22 cellular contexts compared by ENCODE assay signal in the genomic region with DNA sequence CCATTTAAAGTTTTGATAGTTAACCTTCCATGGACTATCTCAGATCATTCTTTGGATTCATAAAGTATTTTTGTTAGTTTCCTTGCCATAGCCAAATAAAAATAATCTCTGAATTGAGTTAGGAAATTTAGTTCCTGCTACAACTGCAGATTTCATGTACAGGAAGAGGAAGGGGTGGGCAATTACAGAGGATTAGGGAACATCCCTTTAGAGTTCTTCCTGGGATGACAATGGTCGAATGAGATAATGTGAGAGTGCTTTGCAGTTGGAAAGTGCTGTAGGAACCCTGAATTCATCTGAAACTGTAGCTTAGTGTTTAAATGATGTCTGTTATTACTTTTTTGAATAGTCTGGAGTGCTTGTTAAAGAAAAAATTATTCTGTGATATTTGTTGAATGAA.
DNase-seq lines count a peak whose midpoint lies in the region; ATAC-seq, FAIRE-seq and TF ChIP-seq lines count a peak whose summit lies in the region.
"Had no signal": no experiment of that assay in that cellular context is flagged by ENCODE, and none has a peak within 500 bp of the region (broad histone marks: within the 10 kb centered on the region; RNA-seq: fewer than 3 reads in every experiment).

No MANE protein-coding gene starts in this region.

- H3K27ac Mint-ChIP-seq in endodermal cell = no peak overlapping the region
- peak overlapping the region; percentile 26 to 96 (median 64) for H3K27ac Mint-ChIP-seq in nephron
- H3K27ac Mint-ChIP-seq in naive thymus-derived CD4-positive, alpha-beta T cell = no peak overlapping the region
- H3K27ac Mint-ChIP-seq: activated B cell treated with CpG ODN at 0.5 μM for 24 hours; activated CD8-positive, alpha-beta T cell treated with anti-CD3 and anti-CD28 coated beads, Interleukin-2, amount 10 ng/mL, durations not matched to agents 7 days and 5 days; activated naive CD4-positive, alpha-beta T cell treated with anti-CD3 and anti-CD28 coated beads, Interleukin-2, amount 50 U/mL, for 72 hours; naive B cell had no signal

- H3K27me3 ChIP-seq in HUES6 (ENCODE audit: control insufficient read depth, insufficient read depth, low read length) (no peaks in the 10 kb centered on the region), endodermal cell (ENCODE audit: control insufficient read depth, insufficient read depth, low read length, poor library complexity, severe bottlenecking) (no peaks in the 10 kb centered on the region)
- no peaks in the 10 kb centered on the region for H3K27me3 ChIP-seq in naive thymus-derived CD4-positive, alpha-beta T cell (ENCODE audit: control insufficient read depth in 2 of 2, insufficient read depth in 2 of 2, low read length in 2 of 2)
- H3K27me3 ChIP-seq: gastrocnemius medialis had no signal

- TF ChIP-seq EP300 in A549 (IDR thresholded peaks at IDR 0.05) = no peak

- H3K4me1 Mint-ChIP-seq in endodermal cell = peaks cover 53% of the 10 kb centered on the region
- H3K4me1 Mint-ChIP-seq in nephron = peaks cover 69% of the 10 kb centered on the region
- peaks cover 6 to 35% (median 21%) of the 10 kb centered on the region in 7 donors for H3K4me1 Mint-ChIP-seq in naive thymus-derived CD4-positive, alpha-beta T cell
- H3K4me1 Mint-ChIP-seq: activated B cell treated with CpG ODN at 0.5 μM for 24 hours, naive B cell had no signal

- H3K9me3 Mint-ChIP-seq in endodermal cell = no peaks in the 10 kb centered on the region
- H3K9me3 Mint-ChIP-seq in nephron = no peaks in the 10 kb centered on the region
- peaks cover 0 to 7% (median 0%) of the 10 kb centered on the region in 11 donors for H3K9me3 Mint-ChIP-seq in naive thymus-derived CD4-positive, alpha-beta T cell
- H3K9me3 Mint-ChIP-seq: activated B cell treated with CpG ODN at 0.5 μM for 24 hours; activated T-cell treated with anti-CD3 and anti-CD28 coated beads, Interleukin-2, amount 50 U/mL, for 4 hours had no signal

- no peak overlapping the region for H3K9ac ChIP-seq in HUES6 (ENCODE audit: low read length)
- H3K9ac ChIP-seq in endodermal cell (ENCODE audit: extremely low read depth, low read length, poor library complexity, severe bottlenecking) = no peak overlapping the region
- H3K9ac ChIP-seq: KMS-11 had no signal

- H3K9me3 ChIP-seq in A549 = no peaks in the 10 kb centered on the region
- no peaks in the 10 kb centered on the region for H3K9me3 ChIP-seq in HUES6 (ENCODE audit: control insufficient read depth, insufficient read depth, low read depth, low read length)
- no peaks in the 10 kb centered on the region for H3K9me3 ChIP-seq in endodermal cell (ENCODE audit: control insufficient read depth, low read length)
- no peaks in the 10 kb centered on the region for H3K9me3 ChIP-seq in naive thymus-derived CD4-positive, alpha-beta T cell (ENCODE audit: control insufficient read depth in 2 of 3, low read length in 3 of 3)
- H3K9me3 ChIP-seq: gastrocnemius medialis, prostate gland had no signal

- H3K36me3 Mint-ChIP-seq in endodermal cell (ENCODE audit: low read depth) (peaks cover 16% of the 10 kb centered on the region), nephron (ENCODE audit: low read depth) (peaks cover 15% of the 10 kb centered on the region)
- H3K36me3 Mint-ChIP-seq in naive thymus-derived CD4-positive, alpha-beta T cell = peaks cover 0 to 16% (median 11%) of the 10 kb centered on the region in 5 donors
- H3K36me3 Mint-ChIP-seq: activated naive CD4-positive, alpha-beta T cell treated with anti-CD3 and anti-CD28 coated beads, Interleukin-2, amount 50 U/mL, for 72 hours; naive B cell had no signal

- TF ChIP-seq RAD21 in A549 (conservative IDR thresholded peaks at IDR 0.05 in 1 of 2, IDR thresholded peaks at IDR 0.05 in 1 of 2) = no peak

- H3K4me3 Mint-ChIP-seq in endodermal cell (no peak overlapping the region), nephron (no peak overlapping the region)
- no peak overlapping the region for H3K4me3 Mint-ChIP-seq in naive thymus-derived CD4-positive, alpha-beta T cell
- H3K4me3 Mint-ChIP-seq: activated B cell treated with CpG ODN at 0.5 μM for 24 hours; activated CD8-positive, alpha-beta T cell treated with anti-CD3 and anti-CD28 coated beads, Interleukin-2, amount 10 ng/mL, durations not matched to agents 7 days and 5 days; activated T-cell treated with anti-CD3 and anti-CD28 coated beads, Interleukin-2, amount 50 U/mL, for 4 hours; naive B cell had no signal

- POLR2A ChIA-PET in A549 (lab: Yijun Ruan, JAX) = no interaction called here
- POLR2A ChIA-PET in naive thymus-derived CD4-positive, alpha-beta T cell (lab: Charles Lee) = no interaction called here

- H3K36me3 ChIP-seq in HUES6 (ENCODE audit: control insufficient read depth, insufficient read depth, low read length) = no peaks in the 10 kb centered on the region
- peaks cover 40% of the 10 kb centered on the region for H3K36me3 ChIP-seq in endodermal cell (ENCODE audit: control insufficient read depth, insufficient read depth, low read length)
- H3K36me3 ChIP-seq in naive thymus-derived CD4-positive, alpha-beta T cell (ENCODE audit: control insufficient read depth in 2 of 3, insufficient read depth in 3 of 3, low read length in 3 of 3) = no peaks in the 10 kb centered on the region
- H3K36me3 ChIP-seq: gastrocnemius medialis, prostate gland had no signal

- ATAC-seq in A549 (no peak), GM18870 (IDR thresholded peaks at IDR 0.05; ENCODE audit: unreplicated experiment) (no peak)
- no peak for ATAC-seq in naive thymus-derived CD4-positive, alpha-beta T cell
- ATAC-seq: activated CD8-positive, alpha-beta T cell treated with anti-CD3 and anti-CD28 coated beads, Interleukin-2, amount 10 ng/mL, durations not matched to agents 7 days and 5 days; activated naive CD4-positive, alpha-beta T cell treated with anti-CD3 and anti-CD28 coated beads, Interleukin-2, amount 50 U/mL, for 72 hours; activated T-cell treated with anti-CD3 and anti-CD28 coated beads, Interleukin-2, amount 50 U/mL, for 4 hours; gastrocnemius medialis had no signal

- intact Hi-C loops in naive thymus-derived CD4-positive, alpha-beta T cell (cut with micrococcal nuclease) = no loop called here

- WGBS in A549 (ENCODE audit: missing lambda C conversion rate) = 58% methylated on average over 1 of the region's 1 CpG
- 61 to 100% methylated on average over 1 of the region's 1 CpG for WGBS in endodermal cell (ENCODE audit: insufficient coverage in 1 of 2, insufficient read length in 1 of 2), 2 experiments

- H3K27ac ChIP-seq in A549 (peak overlapping the region; percentile 24 to 78; a peak in 4 of 6 replicates), HUES6 (ENCODE audit: low read depth, low read length) (peak overlapping the region; percentile 87; the same call in 1 of the 2 replicates), endodermal cell (ENCODE audit: low read depth, low read length) (no peak overlapping the region)
- H3K27ac ChIP-seq in naive thymus-derived CD4-positive, alpha-beta T cell (ENCODE audit: low read depth, low read length) = no peak overlapping the region
- H3K27ac ChIP-seq: gastrocnemius medialis, KMS-11, prostate gland had no signal

- CTCF ChIA-PET in A549 (lab: Yijun Ruan, JAX) = interaction anchor here (2.2 kb wide), 1 partner anchor 11 kb away, joined by 5 read pairs; no protein-coding TSS in a partner anchor
- CTCF ChIA-PET in naive thymus-derived CD4-positive, alpha-beta T cell (lab: Charles Lee) = no interaction called here

- peak overlapping the region; percentile 4; the same call in 1 of the 3 replicates for H3K4me2 ChIP-seq in A549
- H3K4me2 ChIP-seq: KMS-11 had no signal

- H3K4me1 ChIP-seq in A549 = peaks cover 92% of the 10 kb centered on the region
- peaks cover 39% of the 10 kb centered on the region for H3K4me1 ChIP-seq in HUES6 (ENCODE audit: control insufficient read depth, insufficient read depth, low read length)
- H3K4me1 ChIP-seq in endodermal cell (ENCODE audit: control insufficient read depth, insufficient read depth, low read length) = peaks cover 19% of the 10 kb centered on the region
- H3K4me1 ChIP-seq in naive thymus-derived CD4-positive, alpha-beta T cell (ENCODE audit: control insufficient read depth in 2 of 2, insufficient read depth in 2 of 2, low read length in 2 of 2) = no peaks in the 10 kb centered on the region
- H3K4me1 ChIP-seq: prostate gland had no signal

- no peak overlapping the region for H3K4me3 ChIP-seq in A549
- H3K4me3 ChIP-seq in HUES6 (ENCODE audit: low read depth, low read length) = no peak overlapping the region
- peak overlapping the region; percentile 59 for H3K4me3 ChIP-seq in endodermal cell (ENCODE audit: low read length)
- H3K4me3 ChIP-seq in naive thymus-derived CD4-positive, alpha-beta T cell (ENCODE audit: low read length) = no peak overlapping the region
- H3K4me3 ChIP-seq: gastrocnemius medialis, lung, prostate gland had no signal

- TF ChIP-seq CTCF in A549 (IDR thresholded peaks at IDR 0.05) (no peak), endodermal cell (conservative IDR thresholded peaks at IDR 0.05) (no peak), nephron (IDR thresholded peaks at IDR 0.05; ENCODE audit: unreplicated experiment in 3 of 3) (no peak)

- no peak for DNase-seq in A549 (ENCODE audit: low read depth in 1 of 2, low spot score in 1 of 2)
- no peak for DNase-seq in endodermal cell
- no peak for DNase-seq in iPS-NIHi7 (ENCODE audit: extremely low spot score)
- DNase-seq in nucleus accumbens (lab: John Stamatoyannopoulos, UW) = no peak
- DNase-seq in naive thymus-derived CD4-positive, alpha-beta T cell = no peak
- DNase-seq: activated B cell treated with CpG ODN at 0.5 μM for 24 hours; activated CD8-positive, alpha-beta T cell treated with anti-CD3 and anti-CD28 coated beads, Interleukin-2, amount 10 ng/mL, durations not matched to agents 7 days and 5 days; activated T-cell treated with anti-CD3 and anti-CD28 coated beads, Interleukin-2, amount 50 U/mL, for 4 hours; erythroblast; gastrocnemius medialis; GOT3; naive B cell; NCI-H1092; NCI-H526; SIG-M5 had no signal

- no peaks in the 10 kb centered on the region for H3K27me3 Mint-ChIP-seq in endodermal cell (ENCODE audit: insufficient read depth)
- H3K27me3 Mint-ChIP-seq in nephron (ENCODE audit: low read depth) = no peaks in the 10 kb centered on the region
- no peaks in the 10 kb centered on the region for H3K27me3 Mint-ChIP-seq in naive thymus-derived CD4-positive, alpha-beta T cell
- H3K27me3 Mint-ChIP-seq: activated B cell treated with CpG ODN at 0.5 μM for 24 hours had no signal

- FAIRE-seq in A549 (lab: Jason Lieb, UNC) = no peak

- TF ChIP-seq POLR2A in A549 (IDR thresholded peaks at IDR 0.05; ENCODE audit: low read length) = no peak

TF ChIP-seq in A549, 52 proteins besides CTCF, POLR2A, EP300 and RAD21 (continues in another document):
- TF ChIP-seq, protein P1, sequence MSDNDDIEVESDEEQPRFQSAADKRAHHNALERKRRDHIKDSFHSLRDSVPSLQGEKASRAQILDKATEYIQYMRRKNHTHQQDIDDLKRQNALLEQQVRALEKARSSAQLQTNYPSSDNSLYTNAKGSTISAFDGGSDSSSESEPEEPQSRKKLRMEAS (IDR thresholded peaks at IDR 0.05) = no peak
- TF ChIP-seq ZC3H11A (IDR thresholded peaks at IDR 0.05) = no peak

Comparison
In these comparisons a context has a peak if more than half of its experiments do, and no peak if none do; other contexts are left out.
1. H3K27ac ChIP-seq: peak in A549 (2 of 2) and HUES6 (single experiment); none in endodermal cell (single experiment) and naive thymus-derived CD4-positive, alpha-beta T cell (single experiment).
2. H3K27ac Mint-ChIP-seq: peak in nephron (3 of 3); none in endodermal cell (single experiment) and naive thymus-derived CD4-positive, alpha-beta T cell (0 of 9).